Comparison of ENCODE assay signal across 8 cellular contexts in genomic region chr7:53094191-53094590, GRCh38. TPM values are rescaled to one million over a fixed set of nuclear protein-coding genes. Genes with fewer than 3 reads are reported as not detected.
"Had no signal": no experiment of that assay in that cellular context is flagged by ENCODE, and none has a peak within 500 bp of the region (broad histone marks: within the 10 kb centered on the region; RNA-seq: fewer than 3 reads in every experiment).

No MANE protein-coding gene starts in this region.

- H3K27ac ChIP-seq: HL-60 had no signal

- DNase-seq: IMR-90, KBM-7 had no signal

- H3K4me3 ChIP-seq: K562 had no signal

- ATAC-seq: HepG2, K562 had no signal

RNA-seq across cellular contexts. Expression of gene POM121L12, which starts 58.8 kb away (rescaled TPM):
- total RNA-seq: HepG2, HT-29, HT1080, IMR-90, K562 had no signal
- polyA plus RNA-seq: HepG2, IgD-negative memory B cell, IMR-90, K562 had no signal
